ENCODE assay signal across 1 cellular context in genomic region chr3:42804831-42805821, GRCh38.
TF ChIP-seq lines count a peak whose summit lies in the region.

No MANE protein-coding gene starts in this region.

TF ChIP-seq in HepG2, 621 proteins besides CTCF, POLR2A, EP300 and RAD21 (continued from another document and continues in another):
- TF ChIP-seq ATF5 (CRISPR knock-in tag; IDR thresholded peaks at IDR 0.05; ENCODE audit: low read depth) = no peak
- TF ChIP-seq ZKSCAN5 (CRISPR knock-in tag; IDR thresholded peaks at IDR 0.05) = no peak
- TF ChIP-seq ZNF446 (CRISPR knock-in tag; IDR thresholded peaks at IDR 0.05) = 0 out of 2 replicates have a peak, but pooled peaks have one; percentile 21
- no peak for TF ChIP-seq KAT8 (CRISPR knock-in tag; IDR thresholded peaks at IDR 0.05)
- no peak; the same call in 1 of the 2 replicates for TF ChIP-seq ZNF747 (CRISPR knock-in tag; IDR thresholded peaks at IDR 0.05; ENCODE audit: borderline replicate concordance)
- no peak for TF ChIP-seq ZNF350 (CRISPR knock-in tag; IDR thresholded peaks at IDR 0.05; ENCODE audit: borderline replicate concordance, low read depth)
- no peak for TF ChIP-seq FOXJ3 (CRISPR knock-in tag; IDR thresholded peaks at IDR 0.05; ENCODE audit: borderline replicate concordance)
- no peak for TF ChIP-seq ZNF138 (CRISPR knock-in tag; IDR thresholded peaks at IDR 0.05; ENCODE audit: low read depth)
- TF ChIP-seq MAZ (IDR thresholded peaks at IDR 0.05; ENCODE audit: borderline replicate concordance, low read depth, low read length) = no peak
- peak; percentile 15; the same call in 1 of the 2 replicates for TF ChIP-seq MAZ (CRISPR knock-in tag; IDR thresholded peaks at IDR 0.05; ENCODE audit: low read depth)
- TF ChIP-seq BCL6 (CRISPR knock-in tag; IDR thresholded peaks at IDR 0.05) = 0 out of 2 replicates have a peak, but pooled peaks have one; percentile 26
- no peak for TF ChIP-seq SATB2 (CRISPR knock-in tag; IDR thresholded peaks at IDR 0.05)
- no peak for TF ChIP-seq SP140L (CRISPR knock-in tag; IDR thresholded peaks at IDR 0.05; ENCODE audit: borderline replicate concordance)
- TF ChIP-seq ZNF510 (CRISPR knock-in tag; IDR thresholded peaks at IDR 0.05; ENCODE audit: low read depth) = no peak
- TF ChIP-seq ZNF431 (CRISPR knock-in tag; IDR thresholded peaks at IDR 0.05; ENCODE audit: borderline replicate concordance, low read depth) = no peak; the same call in 1 of the 2 replicates
- no peak for TF ChIP-seq ZNF557 (CRISPR knock-in tag; IDR thresholded peaks at IDR 0.05)
- no peak for TF ChIP-seq ZNF777 (CRISPR knock-in tag; IDR thresholded peaks at IDR 0.05)
- TF ChIP-seq PREB (CRISPR knock-in tag; IDR thresholded peaks at IDR 0.05) = no peak
- TF ChIP-seq ZUFSP (CRISPR knock-in tag; IDR thresholded peaks at IDR 0.05; ENCODE audit: borderline replicate concordance) = no peak
- peak; percentile 70 for TF ChIP-seq ZNF687 (CRISPR knock-in tag; IDR thresholded peaks at IDR 0.05)
- no peak for TF ChIP-seq PRMT3 (CRISPR knock-in tag; IDR thresholded peaks at IDR 0.05; ENCODE audit: borderline replicate concordance, low read depth)
- no peak for TF ChIP-seq TRIM22 (IDR thresholded peaks at IDR 0.05)
- no peak for TF ChIP-seq MLXIP (CRISPR knock-in tag; IDR thresholded peaks at IDR 0.05; ENCODE audit: borderline replicate concordance)
- no peak; the same call in 1 of the 2 replicates for TF ChIP-seq YEATS4 (CRISPR knock-in tag; IDR thresholded peaks at IDR 0.05; ENCODE audit: borderline replicate concordance)
- no peak for TF ChIP-seq ZNF124 (CRISPR knock-in tag; IDR thresholded peaks at IDR 0.05)
- TF ChIP-seq DR1 (CRISPR knock-in tag; IDR thresholded peaks at IDR 0.05) = no peak
- TF ChIP-seq ZNF30 (CRISPR knock-in tag; IDR thresholded peaks at IDR 0.05) = no peak
- TF ChIP-seq FOSL2 (CRISPR knock-in tag; IDR thresholded peaks at IDR 0.05) = peak; percentile 94
- no peak for TF ChIP-seq ZNF75D (CRISPR knock-in tag; IDR thresholded peaks at IDR 0.05; ENCODE audit: borderline replicate concordance)
- TF ChIP-seq ATF1 (CRISPR knock-in tag; IDR thresholded peaks at IDR 0.05) = no peak
- peak; percentile 71; the same call in 1 of the 2 replicates for TF ChIP-seq ZNF224 (CRISPR knock-in tag; IDR thresholded peaks at IDR 0.05)
- TF ChIP-seq ZNF773 (CRISPR knock-in tag; IDR thresholded peaks at IDR 0.05; ENCODE audit: borderline replicate concordance) = no peak; the same call in 1 of the 2 replicates
- TF ChIP-seq MAFK (conservative IDR thresholded peaks at IDR 0.05 in 1 of 2, IDR thresholded peaks at IDR 0.05 in 1 of 2; ENCODE audit: low read length in 2 of 2) = no peak
- TF ChIP-seq SIN3B (IDR thresholded peaks at IDR 0.05; ENCODE audit: low read length) = no peak
- TF ChIP-seq NR2F1 (CRISPR knock-in tag; IDR thresholded peaks at IDR 0.05) = peak; percentile 60 to 86; a peak in 3 of 4 replicates
- 0 out of 2 replicates have a peak, but pooled peaks have one; percentile 30 for TF ChIP-seq ERF (CRISPR knock-in tag; IDR thresholded peaks at IDR 0.05)
- no peak for TF ChIP-seq JARID2 (CRISPR knock-in tag; IDR thresholded peaks at IDR 0.05; ENCODE audit: insufficient replicate concordance)
- TF ChIP-seq HOXD1 (CRISPR knock-in tag; IDR thresholded peaks at IDR 0.05) = 0 out of 2 replicates have a peak, but pooled peaks have one; percentile 32
- peak; percentile 66; the same call in 1 of the 2 replicates for TF ChIP-seq ZMAT3 (CRISPR knock-in tag; conservative IDR thresholded peaks at IDR 0.05)
- TF ChIP-seq TIGD3 (CRISPR knock-in tag; IDR thresholded peaks at IDR 0.05; ENCODE audit: borderline replicate concordance) = no peak
- no peak for TF ChIP-seq ZNF263 (CRISPR knock-in tag; IDR thresholded peaks at IDR 0.05)
- TF ChIP-seq SAP130 (CRISPR knock-in tag; IDR thresholded peaks at IDR 0.05; ENCODE audit: low read depth) = peak; percentile 88
- TF ChIP-seq ZNF292 (CRISPR knock-in tag; IDR thresholded peaks at IDR 0.05; ENCODE audit: borderline replicate concordance, low read depth) = peak; percentile 58; the same call in 1 of the 2 replicates
- TF ChIP-seq KDM5A (IDR thresholded peaks at IDR 0.05; ENCODE audit: borderline replicate concordance, low read length) = no peak
- no peak for TF ChIP-seq ZNF207 (IDR thresholded peaks at IDR 0.05; ENCODE audit: borderline replicate concordance)
- TF ChIP-seq PTBP1 (IDR thresholded peaks at IDR 0.05; ENCODE audit: low read depth, low read length, poor library complexity, severe bottlenecking) = no peak
- TF ChIP-seq ZNF496 (CRISPR knock-in tag; IDR thresholded peaks at IDR 0.05; ENCODE audit: insufficient replicate concordance) = no peak
- no peak for TF ChIP-seq HNRNPL (IDR thresholded peaks at IDR 0.05; ENCODE audit: low read depth, low read length)
- no peak for TF ChIP-seq E2F2 (CRISPR knock-in tag; IDR thresholded peaks at IDR 0.05; ENCODE audit: borderline replicate concordance)
- TF ChIP-seq CBX1 (IDR thresholded peaks at IDR 0.05; ENCODE audit: low read depth) = no peak
- TF ChIP-seq BCL3 (CRISPR knock-in tag; IDR thresholded peaks at IDR 0.05) = no peak
- no peak for TF ChIP-seq TFDP1 (CRISPR knock-in tag; IDR thresholded peaks at IDR 0.05; ENCODE audit: borderline replicate concordance)
